16 cellular contexts compared by ENCODE assay signal in genomic region chr2:84808279-84808678, GRCh38.
DNase-seq lines count a peak whose midpoint lies in the region; ATAC-seq and TF ChIP-seq lines count a peak whose summit lies in the region.
"Had no signal": no experiment of that assay in that cellular context is flagged by ENCODE, and none has a peak within 500 bp of the region (broad histone marks: within the 10 kb centered on the region; RNA-seq: fewer than 3 reads in every experiment).

No MANE protein-coding gene starts in this region.

- H3K27ac Mint-ChIP-seq in immature natural killer cell = peak overlapping the region in 4 of 6 donors; percentile 11 to 57 (median 24)

- no peak overlapping the region for H3K27ac ChIP-seq in MM.1S (ENCODE audit: low read length)
- H3K27ac ChIP-seq in upper lobe of right lung = no peak overlapping the region

- H3F3A ChIP-seq in MM.1S (ENCODE audit: insufficient read depth, low read length) = no peaks in the 10 kb centered on the region

- intact Hi-C loops in upper lobe of right lung (cut with DNase I) = no loop called here

- H2AFZ ChIP-seq in MM.1S (ENCODE audit: low read length) = no peak overlapping the region

- TF ChIP-seq CTCF in MM.1S (IDR thresholded peaks at IDR 0.05; ENCODE audit: low read length) (no peak), upper lobe of right lung (IDR thresholded peaks at IDR 0.05) (no peak)

- peaks cover 21 to 23% of the 10 kb centered on the region in 2 donors for H3K4me1 Mint-ChIP-seq in immature natural killer cell

- no peak overlapping the region for H3K9ac ChIP-seq in MM.1S (ENCODE audit: low read length)

- DNase-seq in DMS79 (lab: John Stamatoyannopoulos, UW) (peak; percentile 47), MM.1S (peak; percentile 43), immature natural killer cell (no peak), upper lobe of right lung (no peak), GF-D8 (lab: John Stamatoyannopoulos, UW) (no peak), nucleus accumbens (lab: John Stamatoyannopoulos, UW) (no peak), COLO668 (lab: John Stamatoyannopoulos, UW; ENCODE audit: unreplicated experiment) (no peak)
- DNase-seq: KG1, NCI-H1436, NCI-H1930, NCI-H345, NCI-H524 treated with DMSO at 0.1 percent for 48 hours, PC-3, RPMI8226, SHP77 treated with DMSO at 0.1 percent for 48 hours had no signal

- H3K9me3 ChIP-seq in MM.1S (replicated peaks; ENCODE audit: insufficient read depth, low read length) = no peaks in the 10 kb centered on the region
- H3K9me3 ChIP-seq in upper lobe of right lung = no peaks in the 10 kb centered on the region

- H3K9me3 Mint-ChIP-seq in immature natural killer cell = no peaks in the 10 kb centered on the region

- H3K36me3 Mint-ChIP-seq in immature natural killer cell = no peaks in the 10 kb centered on the region

- H3K27me3 ChIP-seq in MM.1S (replicated peaks; ENCODE audit: insufficient read depth, low read length) (no peaks in the 10 kb centered on the region), upper lobe of right lung (no peaks in the 10 kb centered on the region)

- H3K79me2 ChIP-seq in MM.1S (ENCODE audit: low read length) = no peaks in the 10 kb centered on the region

- H3K27me3 Mint-ChIP-seq in immature natural killer cell (ENCODE audit: low read depth in 3 of 3) = peaks cover 2 to 11% (median 3%) of the 10 kb centered on the region in 3 donors

- H3K4me3 ChIP-seq in MM.1S (ENCODE audit: low read length) (no peak overlapping the region), upper lobe of right lung (no peak overlapping the region)

- peak; percentile 72 for ATAC-seq in upper lobe of right lung
- ATAC-seq: HepG2, PC-3 had no signal

- H3K9me2 ChIP-seq in MM.1S (replicated peaks; ENCODE audit: insufficient read depth, low read length) = no peaks in the 10 kb centered on the region

- no peak overlapping the region for H3K4me2 ChIP-seq in MM.1S (ENCODE audit: low read depth, low read length)

- H3K4me1 ChIP-seq in MM.1S (ENCODE audit: low read length) (peaks cover 10% of the 10 kb centered on the region), upper lobe of right lung (peaks cover 5% of the 10 kb centered on the region)

- peak overlapping the region in 2 of 5 donors; percentile 9 to 10 for H3K4me3 Mint-ChIP-seq in immature natural killer cell

- H4K20me1 ChIP-seq in MM.1S (ENCODE audit: insufficient read depth, low read length) = no peaks in the 10 kb centered on the region

- no peaks in the 10 kb centered on the region for H3K36me3 ChIP-seq in MM.1S (replicated peaks; ENCODE audit: insufficient read depth, low read length)
- H3K36me3 ChIP-seq in upper lobe of right lung = no peaks in the 10 kb centered on the region

Comparison
In these comparisons a context has a peak if more than half of its experiments do, and no peak if none do; other contexts are left out.
1. DNase-seq: peak in DMS79 (single experiment) and MM.1S (single experiment); none in immature natural killer cell (0 of 3), upper lobe of right lung (single experiment), GF-D8 (single experiment), nucleus accumbens (0 of 56) and COLO668 (single experiment).